In the genomic region with DNA sequence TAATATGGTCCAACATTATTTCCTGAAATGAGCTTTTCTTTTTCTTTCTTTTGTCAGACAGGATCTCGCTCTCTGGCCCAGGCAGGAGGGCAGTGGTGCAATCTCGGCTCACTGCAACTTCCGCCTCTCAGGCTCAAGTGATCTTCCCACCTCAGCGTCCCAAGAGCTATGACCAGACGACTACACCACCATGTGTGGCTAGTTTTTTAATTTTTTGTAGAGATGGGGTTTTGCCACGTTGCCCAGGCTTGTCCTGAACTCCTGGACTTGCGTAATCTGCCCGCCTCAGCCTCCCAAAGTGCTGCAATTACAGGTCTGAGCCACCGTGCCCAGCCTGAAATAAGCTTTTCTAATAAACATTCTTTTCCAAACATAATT, we compare ENCODE assay signal across 16 cellular contexts. TPM values are rescaled to one million over a fixed set of nuclear protein-coding genes. Genes with fewer than 3 reads are reported as not detected.
DNase-seq lines count a peak whose midpoint lies in the region; ATAC-seq and TF ChIP-seq lines count a peak whose summit lies in the region.
"Had no signal": no experiment of that assay in that cellular context is flagged by ENCODE, and none has a peak within 500 bp of the region (broad histone marks: within the 10 kb centered on the region; RNA-seq: fewer than 3 reads in every experiment).

No MANE protein-coding gene starts in this region.

- H4K20me1 ChIP-seq in HCT116 (ENCODE audit: insufficient read depth), result no peaks in the 10 kb centered on the region

- ATAC-seq in HCT116, result peak; percentile 56
- ATAC-seq in RWPE2 (ENCODE audit: low read depth), result peak; percentile 9; the same call in 1 of the 3 replicates
- ATAC-seq: natural killer cell had no signal

- POLR2A ChIA-PET in HCT116 (lab: Charles Lee), result interaction anchor here (0.5 kb wide), 1 partner anchor 375 kb away, joined by 3 read pairs; no protein-coding TSS in a partner anchor
- POLR2A ChIA-PET in activated CD4-positive, alpha-beta memory T cell treated with anti-CD3 and anti-CD28 coated beads, Interleukin-2, amount 10 ng/mL, durations not matched to agents 7 days and 5 days (lab: Charles Lee), result no interaction called here

- H3K27ac ChIP-seq in HCT116 (ENCODE audit: low read depth, low read length) (peak overlapping the region; percentile 81), RWPE2 (ENCODE audit: poor library complexity, severe bottlenecking) (peak overlapping the region; percentile 76), epithelial cell of prostate (peak overlapping the region; percentile 77)
- H3K27ac ChIP-seq: left ventricle myocardium inferior, sigmoid colon, uterus, VCaP had no signal

- no peak overlapping the region for H2AFZ ChIP-seq in HCT116 (ENCODE audit: low read depth, low read length, poor library complexity, severe bottlenecking)
- H2AFZ ChIP-seq: hepatocyte had no signal

- no peaks in the 10 kb centered on the region for H3K9me2 ChIP-seq in HCT116 (ENCODE audit: insufficient read depth)

- intact Hi-C loops in HCT116 (cut with micrococcal nuclease), result no loop called here

- H3K27ac Mint-ChIP-seq in activated CD4-positive, alpha-beta memory T cell treated with anti-CD3 and anti-CD28 coated beads, Interleukin-2, amount 10 ng/mL, durations not matched to agents 7 days and 5 days, result no peak overlapping the region
- H3K27ac Mint-ChIP-seq: activated naive CD4-positive, alpha-beta T cell treated with anti-CD3 and anti-CD28 coated beads, Interleukin-2, amount 50 U/mL, for 24 hours had no signal

- H3K36me3 Mint-ChIP-seq in activated CD4-positive, alpha-beta memory T cell treated with anti-CD3 and anti-CD28 coated beads, Interleukin-2, amount 10 ng/mL, durations not matched to agents 7 days and 5 days (ENCODE audit: low read depth), result peaks cover 42% of the 10 kb centered on the region

- H3K9me3 Mint-ChIP-seq in activated CD4-positive, alpha-beta memory T cell treated with anti-CD3 and anti-CD28 coated beads, Interleukin-2, amount 10 ng/mL, durations not matched to agents 7 days and 5 days, result no peaks in the 10 kb centered on the region
- H3K9me3 Mint-ChIP-seq: activated naive CD4-positive, alpha-beta T cell treated with anti-CD3 and anti-CD28 coated beads, Interleukin-2, amount 50 U/mL, for 24 hours; natural killer cell had no signal

- RAD21 ChIA-PET in HCT116 (lab: Charles Lee; ENCODE audit: low non-redundant PET in 1 of 2, low total read pairs in 2 of 2, uncharacterized antibody in 2 of 2, unreplicated experiment in 2 of 2), result interaction anchor here in 1 of 2 experiments (0.6 kb wide), 1 partner anchor 723 kb away, joined by 3 read pairs; no protein-coding TSS in a partner anchor

- peak; percentile 41 for DNase-seq in HCT116 (ENCODE audit: low read depth, low spot score)
- DNase-seq in RWPE2 (ENCODE audit: low spot score), result no peak
- no peak for DNase-seq in epithelial cell of prostate (ENCODE audit: low read depth, low spot score)
- peak; percentile 11 for DNase-seq in retina
- DNase-seq in activated CD4-positive, alpha-beta memory T cell treated with anti-CD3 and anti-CD28 coated beads, Interleukin-2, amount 10 ng/mL, durations not matched to agents 7 days and 5 days, result no peak
- no peak for DNase-seq in NCI-H1694 treated with DMSO at 0.1 percent for 48 hours (lab: John Stamatoyannopoulos, UW)
- DNase-seq in nucleus accumbens (lab: John Stamatoyannopoulos, UW), result no peak
- DNase-seq: activated CD8-positive, alpha-beta memory T cell treated with anti-CD3 and anti-CD28 coated beads, Interleukin-2, amount 50 U/mL, for 4 hours; left ventricle myocardium inferior; natural killer cell; sigmoid colon; stimulated activated naive CD4-positive, alpha-beta T cell; uterus had no signal

- H3K9me3 ChIP-seq in HCT116 (ENCODE audit: control insufficient read depth in 1 of 2, insufficient read depth in 1 of 2, low read depth in 1 of 2, low read length in 2 of 2) (no peaks in the 10 kb centered on the region), RWPE2 (ENCODE audit: severe bottlenecking) (no peaks in the 10 kb centered on the region)
- H3K9me3 ChIP-seq: left ventricle myocardium inferior, sigmoid colon, uterus had no signal

- H3K27me3 Mint-ChIP-seq in activated CD4-positive, alpha-beta memory T cell treated with anti-CD3 and anti-CD28 coated beads, Interleukin-2, amount 10 ng/mL, durations not matched to agents 7 days and 5 days, result no peaks in the 10 kb centered on the region
- H3K27me3 Mint-ChIP-seq: activated naive CD4-positive, alpha-beta T cell treated with anti-CD3 and anti-CD28 coated beads, Interleukin-2, amount 50 U/mL, for 24 hours had no signal

- TF ChIP-seq CTCF in HCT116 (IDR thresholded peaks at IDR 0.05 in 2 of 3, conservative IDR thresholded peaks at IDR 0.05 in 1 of 3; ENCODE audit: borderline replicate concordance in 1 of 3, insufficient read depth in 1 of 3, low read depth in 2 of 3, low read length in 2 of 3) (no peak), RWPE2 (IDR thresholded peaks at IDR 0.05; ENCODE audit: poor library complexity, severe bottlenecking) (no peak)

- TF ChIP-seq RAD21 in HCT116 (IDR thresholded peaks at IDR 0.05; ENCODE audit: low read depth), result no peak

- no peaks in the 10 kb centered on the region for H3K79me2 ChIP-seq in HCT116 (ENCODE audit: insufficient read depth, low read length)
- H3K79me2 ChIP-seq: hepatocyte had no signal

- H3K4me2 ChIP-seq in HCT116 (ENCODE audit: low read length), result peak overlapping the region; percentile 70
- H3K4me2 ChIP-seq: hepatocyte had no signal

- H3K4me3 ChIP-seq in HCT116 (replicated peaks in 1 of 2; ENCODE audit: low read depth in 1 of 2, low read length in 2 of 2) (peak overlapping the region; percentile 11 to 29; a peak in 3 of 4 replicates), RWPE2 (ENCODE audit: severe bottlenecking) (no peak overlapping the region)
- H3K4me3 ChIP-seq: hepatocyte, left ventricle myocardium inferior, sigmoid colon, uterus had no signal

- H3K9ac ChIP-seq in HCT116 (ENCODE audit: low read length), result peak overlapping the region; percentile 32

- H3K36me3 ChIP-seq in HCT116 (ENCODE audit: control insufficient read depth in 1 of 2, insufficient read depth in 2 of 2, low read length in 2 of 2) (no peaks in the 10 kb centered on the region; a peak in 1 of 4 replicates), RWPE2 (ENCODE audit: low read depth) (peaks cover 70% of the 10 kb centered on the region)
- H3K36me3 ChIP-seq: uterus had no signal

- no peak for TF ChIP-seq POLR2A in HCT116 (IDR thresholded peaks at IDR 0.05; ENCODE audit: borderline replicate concordance, extremely low read depth, insufficient read depth, insufficient read length)

- CTCF ChIA-PET in HCT116 (lab: Charles Lee), result interaction anchor here (1.1 to 2.3 kb wide), 4 partner anchors 14 to 154 kb away, joined by 3 to 7 read pairs (median 4); no protein-coding TSS in a partner anchor
- CTCF ChIA-PET in activated CD4-positive, alpha-beta memory T cell treated with anti-CD3 and anti-CD28 coated beads, Interleukin-2, amount 10 ng/mL, durations not matched to agents 7 days and 5 days (lab: Charles Lee), result interaction anchor here (0.6 kb wide), 1 partner anchor 76 kb away, joined by 4 read pairs; no protein-coding TSS in a partner anchor

- no peak overlapping the region for H3K4me3 Mint-ChIP-seq in activated CD4-positive, alpha-beta memory T cell treated with anti-CD3 and anti-CD28 coated beads, Interleukin-2, amount 10 ng/mL, durations not matched to agents 7 days and 5 days
- H3K4me3 Mint-ChIP-seq: activated naive CD4-positive, alpha-beta T cell treated with anti-CD3 and anti-CD28 coated beads, Interleukin-2, amount 50 U/mL, for 24 hours; natural killer cell had no signal

- H3K27me3 ChIP-seq in HCT116 (ENCODE audit: insufficient read depth, low read length), result no peaks in the 10 kb centered on the region
- H3K27me3 ChIP-seq in RWPE2 (ENCODE audit: insufficient read depth, poor library complexity, severe bottlenecking), result no peaks in the 10 kb centered on the region
- H3K27me3 ChIP-seq: hepatocyte, sigmoid colon, uterus had no signal

- H3K4me1 Mint-ChIP-seq in activated CD4-positive, alpha-beta memory T cell treated with anti-CD3 and anti-CD28 coated beads, Interleukin-2, amount 10 ng/mL, durations not matched to agents 7 days and 5 days, result peaks cover 11% of the 10 kb centered on the region

- no TSS peak for BruUV-seq in HCT116 (replicated peaks; lab: Mats Ljungman, UMichigan)

- H3K4me1 ChIP-seq in HCT116 (ENCODE audit: control insufficient read depth in 1 of 2, insufficient read depth in 2 of 2, low read length in 2 of 2) (peaks cover 46 to 53% of the 10 kb centered on the region in 2 experiments), RWPE2 (ENCODE audit: insufficient read depth, poor library complexity, severe bottlenecking) (peaks cover 32% of the 10 kb centered on the region)
- H3K4me1 ChIP-seq: left ventricle myocardium inferior, sigmoid colon, uterus had no signal

TF ChIP-seq in HCT116, 20 proteins besides CTCF, POLR2A, EP300 and RAD21:
- peak; percentile 39; the same call in 1 of the 2 replicates for TF ChIP-seq POLR2AphosphoS5 (IDR thresholded peaks at IDR 0.05; ENCODE audit: low read depth, low read length)
- TF ChIP-seq SP1 (IDR thresholded peaks at IDR 0.05; ENCODE audit: low read depth), result no peak
- peak; percentile 6 for TF ChIP-seq ZBTB33 (IDR thresholded peaks at IDR 0.05; ENCODE audit: extremely low read depth, insufficient replicate concordance, low read length)
- TF ChIP-seq, protein P1, sequence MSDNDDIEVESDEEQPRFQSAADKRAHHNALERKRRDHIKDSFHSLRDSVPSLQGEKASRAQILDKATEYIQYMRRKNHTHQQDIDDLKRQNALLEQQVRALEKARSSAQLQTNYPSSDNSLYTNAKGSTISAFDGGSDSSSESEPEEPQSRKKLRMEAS (IDR thresholded peaks at IDR 0.05), result peak; percentile 39; the same call in 1 of the 2 replicates
- no peak for TF ChIP-seq ZNF274 (IDR thresholded peaks at IDR 0.05; ENCODE audit: low read depth, low read length)
- peak; percentile 92 for TF ChIP-seq CEBPB (IDR thresholded peaks at IDR 0.05; ENCODE audit: low read depth)

RNA-seq across cellular contexts. Expression of gene CUL2, which starts 48.6 kb away (rescaled TPM):
- 36.1 TPM for total RNA-seq in HCT116 (2021; ENCODE audit: unreplicated experiment)
- polyA plus RNA-seq in HCT116 (2012), result 9.8 and 15.2 TPM in 2 replicates
- 10 to 100 TPM; 30.6 to 34.3 TPM for total RNA-seq in activated CD4-positive, alpha-beta memory T cell treated with anti-CD3 and anti-CD28 coated beads, Interleukin-2, amount 10 ng/mL, durations not matched to agents 7 days and 5 days

Comparison
In these comparisons a context has a peak if more than half of its experiments do, and no peak if none do; other contexts are left out.
1. DNase-seq: peak in HCT116 (single experiment) and retina (single experiment); none in RWPE2 (single experiment), epithelial cell of prostate (single experiment), activated CD4-positive, alpha-beta memory T cell treated with anti-CD3 and anti-CD28 coated beads, Interleukin-2, amount 10 ng/mL, durations not matched to agents 7 days and 5 days (single experiment), NCI-H1694 treated with DMSO at 0.1 percent for 48 hours (single experiment) and nucleus accumbens (0 of 56).
2. Peak in every context shown above with its lines, with median percentiles within 50 percentile points of each other: H3K27ac ChIP-seq.